Comparison of ENCODE assay signal across 8 cellular contexts in the genomic region with DNA sequence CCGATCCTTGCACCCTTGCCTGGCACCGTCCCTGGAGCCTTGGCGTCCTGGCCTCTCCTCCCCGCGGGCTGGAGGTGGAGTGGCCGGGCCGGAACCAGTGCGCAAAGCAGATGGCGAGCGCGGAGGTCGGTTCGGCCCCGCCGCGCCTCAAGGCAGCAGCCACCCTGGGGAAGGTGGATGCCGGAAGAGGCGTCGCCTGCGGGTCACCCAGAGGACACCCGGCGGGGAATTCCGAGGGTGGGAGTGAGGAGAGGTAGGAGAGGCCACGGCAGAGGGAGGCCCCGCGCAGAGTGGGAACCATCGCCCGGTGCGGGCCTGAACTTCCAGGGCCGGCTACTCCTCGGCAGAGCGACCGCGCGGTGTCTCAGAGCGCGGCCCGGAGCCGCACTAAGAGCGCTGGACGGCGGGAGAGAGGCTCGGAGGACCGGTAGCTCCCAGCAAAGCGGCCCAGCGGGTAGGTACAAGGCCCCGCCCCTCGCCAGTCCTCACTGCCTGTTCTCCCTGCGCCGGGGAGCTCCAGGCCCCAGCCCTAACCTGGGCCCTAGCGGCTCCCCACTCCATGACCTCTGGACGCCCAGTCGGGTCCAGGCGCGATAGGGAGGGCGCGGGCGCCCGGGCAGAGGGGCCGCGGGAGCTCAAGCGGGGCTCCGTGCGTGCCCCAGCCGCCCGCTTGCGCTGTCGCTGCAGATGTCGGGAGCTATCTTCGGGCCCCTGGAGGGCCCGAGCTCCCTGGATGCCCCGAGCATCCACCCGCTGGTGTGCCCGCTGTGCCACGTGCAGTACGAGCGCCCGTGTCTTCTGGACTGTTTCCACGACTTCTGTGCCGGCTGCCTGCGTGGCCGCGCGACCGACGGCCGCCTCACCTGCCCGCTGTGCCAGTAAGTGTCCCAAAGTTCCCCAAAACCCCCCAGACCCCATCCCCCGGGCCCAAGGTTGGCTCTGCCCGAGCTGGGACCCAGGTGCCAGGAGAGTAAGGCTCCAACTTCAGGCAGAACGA. TPM values are rescaled to one million over a fixed set of nuclear protein-coding genes. Genes with fewer than 3 reads are reported as not detected.
DNase-seq lines count a peak whose midpoint lies in the region; ATAC-seq and TF ChIP-seq lines count a peak whose summit lies in the region.

A gene with protein sequence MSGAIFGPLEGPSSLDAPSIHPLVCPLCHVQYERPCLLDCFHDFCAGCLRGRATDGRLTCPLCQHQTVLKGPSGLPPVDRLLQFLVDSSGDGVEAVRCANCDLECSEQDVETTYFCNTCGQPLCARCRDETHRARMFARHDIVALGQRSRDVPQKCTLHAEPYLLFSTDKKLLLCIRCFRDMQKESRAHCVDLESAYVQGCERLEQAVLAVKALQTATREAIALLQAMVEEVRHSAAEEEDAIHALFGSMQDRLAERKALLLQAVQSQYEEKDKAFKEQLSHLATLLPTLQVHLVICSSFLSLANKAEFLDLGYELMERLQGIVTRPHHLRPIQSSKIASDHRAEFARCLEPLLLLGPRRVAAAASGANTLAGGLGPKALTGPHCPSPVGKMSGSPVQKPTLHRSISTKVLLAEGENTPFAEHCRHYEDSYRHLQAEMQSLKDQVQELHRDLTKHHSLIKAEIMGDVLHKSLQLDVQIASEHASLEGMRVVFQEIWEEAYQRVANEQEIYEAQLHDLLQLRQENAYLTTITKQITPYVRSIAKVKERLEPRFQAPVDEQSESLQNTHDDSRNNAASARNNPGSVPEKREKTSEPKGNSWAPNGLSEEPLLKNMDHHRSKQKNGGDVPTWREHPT (plus strand): TSS at position 271 of the 997 bp plus-strand sequence. CDS start 417 bp downstream, at position 688.

- peak within 1 kb of the TSS; percentile 33 for H3K27ac ChIP-seq in cingulate gyrus (ENCODE audit: low read depth, low read length)
- H3K27ac ChIP-seq in right lobe of liver: peak within 1 kb of the TSS; percentile 54 to 59 (median 56)

- 8% methylated on average over 5 of the region's 91 CpGs for WGBS in right lobe of liver (ENCODE audit: insufficient coverage, low coverage, low lambda C conversion rate, missing lambda C conversion rate)

- no peaks in the 10 kb centered on the region for H3K9me3 ChIP-seq in right lobe of liver

- no peaks in the 10 kb centered on the region for H3K9me3 Mint-ChIP-seq in WTC11

- H3K27ac Mint-ChIP-seq in WTC11: 0 out of 2 replicates have a peak within 1 kb of the TSS, but pooled peaks have one; percentile 45

- peak within 1 kb of the TSS; percentile 67 to 85 (median 68) for H3K4me3 ChIP-seq in right lobe of liver

- H3K4me1 ChIP-seq in right lobe of liver: no peaks in the 10 kb centered on the region

- no peaks in the 10 kb centered on the region for H3K27me3 ChIP-seq in right lobe of liver

- POLR2A ChIA-PET in WTC11 (lab: Charles Lee): interaction anchor here (0.7 to 1.5 kb wide), 6 partner anchors 19 to 33 kb away, joined by 3 to 10 read pairs (median 4); a partner anchor contains a TSS

- H3K4me1 Mint-ChIP-seq in WTC11: peaks cover 22% of the 10 kb centered on the region

- peaks cover 29% of the 10 kb centered on the region for H3K27me3 Mint-ChIP-seq in WTC11 (ENCODE audit: low read depth)

- H3K36me3 ChIP-seq in right lobe of liver: no peaks in the 10 kb centered on the region

- ATAC-seq in HG03378 (IDR thresholded peaks at IDR 0.05; ENCODE audit: unreplicated experiment): peak; percentile 50
- ATAC-seq in WTC11: peak; percentile 60
- peak; percentile 82 to 89 (median 86) for ATAC-seq in right lobe of liver

- intact Hi-C loops in right lobe of liver (cut with DNase I): no loop called here

- CTCF ChIA-PET in WTC11 (lab: Charles Lee): interaction anchor here (0.5 to 10.3 kb wide), 33 partner anchors 9 to 598 kb away, joined by 3 to 489 read pairs (median 5); a partner anchor contains a TSS

- H3K4me3 Mint-ChIP-seq in WTC11: peak within 1 kb of the TSS; percentile 61

- peak; percentile 74 for TF ChIP-seq POLR2A in right lobe of liver (IDR thresholded peaks at IDR 0.05)

- no peak for TF ChIP-seq CTCF in WTC11 (IDR thresholded peaks at IDR 0.05)
- TF ChIP-seq CTCF in right lobe of liver (IDR thresholded peaks at IDR 0.05): no peak

- DNase-seq in activated gamma-delta T cell treated with Interleukin-2 at 50 U/mL for 16 hours (peak; percentile 34), activated gamma-delta T cell (lab: John Stamatoyannopoulos, UW) (no peak), WTC11 (ENCODE audit: low spot score) (peak; percentile 83), right lobe of liver (peak; percentile 81 to 87 (median 85)), NCI-H2196 treated with DMSO at 0.1 percent for 48 hours (lab: John Stamatoyannopoulos, UW; ENCODE audit: unreplicated experiment) (no peak)
- peak; percentile 47 to 61 (median 60) for DNase-seq in stimulated activated CD4-positive, alpha-beta T cell treated with anti-CD3 and anti-CD28 coated beads, TNF-alpha, amount 100 ng/mL, for 48 hours (ENCODE audit: low read depth in 3 of 3)

- no peaks in the 10 kb centered on the region for H3K36me3 Mint-ChIP-seq in WTC11

TF ChIP-seq in WTC11, 78 proteins besides CTCF, POLR2A, EP300 and RAD21 (continues in another document):
- TF ChIP-seq, protein P1, sequence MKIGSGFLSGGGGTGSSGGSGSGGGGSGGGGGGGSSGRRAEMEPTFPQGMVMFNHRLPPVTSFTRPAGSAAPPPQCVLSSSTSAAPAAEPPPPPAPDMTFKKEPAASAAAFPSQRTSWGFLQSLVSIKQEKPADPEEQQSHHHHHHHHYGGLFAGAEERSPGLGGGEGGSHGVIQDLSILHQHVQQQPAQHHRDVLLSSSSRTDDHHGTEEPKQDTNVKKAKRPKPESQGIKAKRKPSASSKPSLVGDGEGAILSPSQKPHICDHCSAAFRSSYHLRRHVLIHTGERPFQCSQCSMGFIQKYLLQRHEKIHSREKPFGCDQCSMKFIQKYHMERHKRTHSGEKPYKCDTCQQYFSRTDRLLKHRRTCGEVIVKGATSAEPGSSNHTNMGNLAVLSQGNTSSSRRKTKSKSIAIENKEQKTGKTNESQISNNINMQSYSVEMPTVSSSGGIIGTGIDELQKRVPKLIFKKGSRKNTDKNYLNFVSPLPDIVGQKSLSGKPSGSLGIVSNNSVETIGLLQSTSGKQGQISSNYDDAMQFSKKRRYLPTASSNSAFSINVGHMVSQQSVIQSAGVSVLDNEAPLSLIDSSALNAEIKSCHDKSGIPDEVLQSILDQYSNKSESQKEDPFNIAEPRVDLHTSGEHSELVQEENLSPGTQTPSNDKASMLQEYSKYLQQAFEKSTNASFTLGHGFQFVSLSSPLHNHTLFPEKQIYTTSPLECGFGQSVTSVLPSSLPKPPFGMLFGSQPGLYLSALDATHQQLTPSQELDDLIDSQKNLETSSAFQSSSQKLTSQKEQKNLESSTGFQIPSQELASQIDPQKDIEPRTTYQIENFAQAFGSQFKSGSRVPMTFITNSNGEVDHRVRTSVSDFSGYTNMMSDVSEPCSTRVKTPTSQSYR (CRISPR knock-in tag; IDR thresholded peaks at IDR 0.05): peak; percentile 58; the same call in 1 of the 2 replicates
- TF ChIP-seq PRRX2 (CRISPR knock-in tag; IDR thresholded peaks at IDR 0.05): no peak
- TF ChIP-seq TEAD4 (CRISPR knock-in tag; IDR thresholded peaks at IDR 0.05): peak; percentile 68; the same call in 1 of the 2 replicates
- TF ChIP-seq, protein P2, sequence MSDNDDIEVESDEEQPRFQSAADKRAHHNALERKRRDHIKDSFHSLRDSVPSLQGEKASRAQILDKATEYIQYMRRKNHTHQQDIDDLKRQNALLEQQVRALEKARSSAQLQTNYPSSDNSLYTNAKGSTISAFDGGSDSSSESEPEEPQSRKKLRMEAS (CRISPR knock-in tag; IDR thresholded peaks at IDR 0.05): peak; percentile 73; the same call in 1 of the 2 replicates
- TF ChIP-seq ZNF423 (CRISPR knock-in tag; IDR thresholded peaks at IDR 0.05): peak; percentile 7; the same call in 1 of the 2 replicates
- TF ChIP-seq ZBTB21 (CRISPR knock-in tag; IDR thresholded peaks at IDR 0.05; ENCODE audit: borderline replicate concordance): no peak
- 0 out of 2 replicates have a peak, but pooled peaks have one; percentile 32 for TF ChIP-seq JUN (CRISPR knock-in tag; IDR thresholded peaks at IDR 0.05)
- TF ChIP-seq MYBL2 (CRISPR knock-in tag; IDR thresholded peaks at IDR 0.05): peak; percentile 55; the same call in 1 of the 2 replicates
- TF ChIP-seq NR2C2 (CRISPR knock-in tag; IDR thresholded peaks at IDR 0.05): 0 out of 2 replicates have a peak, but pooled peaks have one; percentile 27
- TF ChIP-seq NR3C1 (CRISPR knock-in tag; conservative IDR thresholded peaks at IDR 0.05; ENCODE audit: low read depth): no peak
- TF ChIP-seq CREM (CRISPR knock-in tag; IDR thresholded peaks at IDR 0.05): no peak
- TF ChIP-seq GABPB1 (CRISPR knock-in tag; IDR thresholded peaks at IDR 0.05): 0 out of 2 replicates have a peak, but pooled peaks have one; percentile 4
- TF ChIP-seq, protein P3, sequence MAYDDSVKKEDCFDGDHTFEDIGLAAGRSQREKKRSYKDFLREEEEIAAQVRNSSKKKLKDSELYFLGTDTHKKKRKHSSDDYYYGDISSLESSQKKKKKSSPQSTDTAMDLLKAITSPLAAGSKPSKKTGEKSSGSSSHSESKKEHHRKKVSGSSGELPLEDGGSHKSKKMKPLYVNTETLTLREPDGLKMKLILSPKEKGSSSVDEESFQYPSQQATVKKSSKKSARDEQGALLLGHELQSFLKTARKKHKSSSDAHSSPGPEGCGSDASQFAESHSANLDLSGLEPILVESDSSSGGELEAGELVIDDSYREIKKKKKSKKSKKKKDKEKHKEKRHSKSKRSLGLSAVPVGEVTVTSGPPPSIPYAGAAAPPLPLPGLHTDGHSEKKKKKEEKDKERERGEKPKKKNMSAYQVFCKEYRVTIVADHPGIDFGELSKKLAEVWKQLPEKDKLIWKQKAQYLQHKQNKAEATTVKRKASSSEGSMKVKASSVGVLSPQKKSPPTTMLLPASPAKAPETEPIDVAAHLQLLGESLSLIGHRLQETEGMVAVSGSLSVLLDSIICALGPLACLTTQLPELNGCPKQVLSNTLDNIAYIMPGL (CRISPR knock-in tag; IDR thresholded peaks at IDR 0.05): peak; percentile 69; the same call in 1 of the 2 replicates
- TF ChIP-seq, protein P4, sequence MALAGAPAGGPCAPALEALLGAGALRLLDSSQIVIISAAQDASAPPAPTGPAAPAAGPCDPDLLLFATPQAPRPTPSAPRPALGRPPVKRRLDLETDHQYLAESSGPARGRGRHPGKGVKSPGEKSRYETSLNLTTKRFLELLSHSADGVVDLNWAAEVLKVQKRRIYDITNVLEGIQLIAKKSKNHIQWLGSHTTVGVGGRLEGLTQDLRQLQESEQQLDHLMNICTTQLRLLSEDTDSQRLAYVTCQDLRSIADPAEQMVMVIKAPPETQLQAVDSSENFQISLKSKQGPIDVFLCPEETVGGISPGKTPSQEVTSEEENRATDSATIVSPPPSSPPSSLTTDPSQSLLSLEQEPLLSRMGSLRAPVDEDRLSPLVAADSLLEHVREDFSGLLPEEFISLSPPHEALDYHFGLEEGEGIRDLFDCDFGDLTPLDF (CRISPR knock-in tag; IDR thresholded peaks at IDR 0.05): 0 out of 2 replicates have a peak, but pooled peaks have one; percentile 24

RNA-seq across cellular contexts. Expression of the gene that starts here (rescaled TPM):
- total RNA-seq in WTC11 (2021) (9.2 to 14.0 TPM (median 12.9 TPM) in 3 replicates), right lobe of liver (10 to 100 TPM in 5 of 6 experiments, 1 to 10 TPM in 1; 8.4 to 20.5 (median 14.4) TPM)

Comparison
In these comparisons a context has a peak if more than half of its experiments do, and no peak if none do; other contexts are left out.
1. DNase-seq: peak in activated gamma-delta T cell treated with Interleukin-2 at 50 U/mL for 16 hours (single experiment), WTC11 (single experiment), right lobe of liver (3 of 3) and stimulated activated CD4-positive, alpha-beta T cell treated with anti-CD3 and anti-CD28 coated beads, TNF-alpha, amount 100 ng/mL, for 48 hours (3 of 3); none in activated gamma-delta T cell (single experiment) and NCI-H2196 treated with DMSO at 0.1 percent for 48 hours (single experiment).
2. Peak in every context shown above with its lines, with median percentiles within 50 percentile points of each other: ATAC-seq.